ENCODE assay signal across 8 cellular contexts in the genomic region with DNA sequence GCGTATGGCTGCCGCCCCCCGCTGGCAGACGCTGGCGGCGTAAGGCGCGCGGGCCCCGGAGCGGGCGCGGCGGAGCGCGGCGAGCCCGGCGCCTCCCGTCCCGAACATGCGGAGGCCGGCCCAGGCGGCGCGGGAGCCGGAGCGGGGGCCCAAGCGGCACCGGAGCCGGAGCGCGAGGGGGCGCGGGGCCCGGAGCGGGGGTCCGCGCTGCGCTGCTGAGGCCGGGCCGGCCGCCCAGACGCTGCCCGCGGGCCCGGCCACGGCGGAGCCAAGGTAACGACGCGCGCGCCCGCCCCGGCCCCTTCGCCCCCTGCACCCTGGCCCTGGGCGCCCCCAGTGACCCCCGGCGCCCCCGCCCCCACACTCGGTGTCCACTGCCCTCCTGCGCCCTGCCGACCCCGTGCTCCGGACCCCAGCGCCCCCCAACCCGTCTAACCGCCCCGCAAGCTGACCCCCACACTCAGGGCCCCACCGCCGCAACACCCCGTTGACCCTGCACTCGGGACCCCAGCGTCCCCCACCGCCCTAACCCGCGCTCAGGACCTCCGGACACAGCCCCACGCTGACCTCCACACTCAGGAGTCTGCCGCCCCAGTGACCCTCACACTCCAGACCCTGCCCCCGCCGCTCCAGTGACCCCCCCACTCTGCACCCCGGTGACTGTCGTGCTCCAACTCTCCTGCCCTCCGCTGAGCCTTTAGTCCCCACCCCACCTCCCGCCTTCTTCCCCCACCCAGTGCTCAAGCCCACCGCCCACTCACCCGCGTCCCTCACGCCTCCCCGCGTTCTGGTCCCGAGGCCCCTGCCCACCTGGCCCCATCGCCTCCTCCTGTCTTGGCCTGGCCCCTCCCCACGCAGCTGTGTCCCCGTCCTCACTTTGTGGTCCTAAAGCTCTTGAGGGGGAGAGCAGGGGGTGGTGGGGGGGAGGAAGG. TPM values are rescaled to one million over a fixed set of nuclear protein-coding genes. Genes with fewer than 3 reads are reported as not detected.
A peak's percentile ranks its signal among the peaks of the same experiment; 100 is the strongest.
DNase-seq lines count a peak whose midpoint lies in the region; ATAC-seq, FAIRE-seq and TF ChIP-seq lines count a peak whose summit lies in the region.

TSS of gene CSNK1G2 (plus strand) at position 27 of the 932 bp plus-strand sequence. CDS start 28,601 bp downstream, outside the sequence.

- H3K27me3 ChIP-seq in BE2C = no peaks in the 10 kb centered on the region
- H3K27me3 ChIP-seq in SJCRH30 = no peaks in the 10 kb centered on the region
- H3K27me3 ChIP-seq in muscle layer of duodenum (ENCODE audit: low read depth, low read length) = no peaks in the 10 kb centered on the region

- H3K9me3 ChIP-seq in BE2C (no peaks in the 10 kb centered on the region), SJCRH30 (replicated peaks) (no peaks in the 10 kb centered on the region), muscle layer of duodenum (ENCODE audit: control insufficient read depth in 1 of 2, low read length in 2 of 2) (no peaks in the 10 kb centered on the region)

- H3K27me3 Mint-ChIP-seq in effector memory CD8-positive, alpha-beta T cell = no peaks in the 10 kb centered on the region

- peak within 1 kb of the TSS; percentile 98 for H3K27ac Mint-ChIP-seq in effector memory CD8-positive, alpha-beta T cell

- peaks cover 43% of the 10 kb centered on the region for H3K36me3 Mint-ChIP-seq in effector memory CD8-positive, alpha-beta T cell (ENCODE audit: insufficient read depth)

- peaks cover 25 to 32% of the 10 kb centered on the region in 2 donors for H3K4me1 Mint-ChIP-seq in effector memory CD8-positive, alpha-beta T cell (ENCODE audit: low read depth in 2 of 2)

- no peak for TF ChIP-seq CTCF in BE2C (IDR thresholded peaks at IDR 0.05; ENCODE audit: low read depth, low read length)

- H3K9me3 Mint-ChIP-seq in effector memory CD8-positive, alpha-beta T cell = no peaks in the 10 kb centered on the region

- H3K27ac ChIP-seq in SJCRH30 (peak within 1 kb of the TSS; percentile 88), muscle layer of duodenum (ENCODE audit: low read length) (peak within 1 kb of the TSS; percentile 94)

- peak within 1 kb of the TSS; percentile 90 for H3K4me3 ChIP-seq in BE2C (ENCODE audit: low read depth, low read length)
- peak within 1 kb of the TSS; percentile 70 for H3K4me3 ChIP-seq in SJCRH30
- peak within 1 kb of the TSS; percentile 79 to 83 for H3K4me3 ChIP-seq in muscle layer of duodenum (ENCODE audit: low read depth in 1 of 2, low read length in 2 of 2)

- no peak for FAIRE-seq in RCC 7860 (lab: Jason Lieb, UNC)

- ATAC-seq in GM21619 (IDR thresholded peaks at IDR 0.05; ENCODE audit: unreplicated experiment) (peak; percentile 39), HG02840 (IDR thresholded peaks at IDR 0.05; ENCODE audit: low FRiP score, unreplicated experiment) (no peak)
- peak; percentile 33 for ATAC-seq in effector memory CD8-positive, alpha-beta T cell (replicated peaks)

- H3K36me3 ChIP-seq in BE2C (no peaks in the 10 kb centered on the region; the same call in 1 of the 2 replicates), SJCRH30 (no peaks in the 10 kb centered on the region), muscle layer of duodenum (ENCODE audit: control insufficient read depth in 1 of 2, insufficient read depth in 2 of 2, low read length in 2 of 2) (peaks cover 0 to 8% of the 10 kb centered on the region in 2 donors)

- no peak for DNase-seq in BE2C
- DNase-seq in SJCRH30 = no peak
- DNase-seq in effector memory CD8-positive, alpha-beta T cell = peak in 1 of 3 experiments; percentile 14
- DNase-seq in RCC 7860 (ENCODE audit: low spot score) = no peak
- DNase-seq in RKO (ENCODE audit: low spot score) = no peak

- H3K4me3 Mint-ChIP-seq in effector memory CD8-positive, alpha-beta T cell = peak within 1 kb of the TSS; percentile 88 to 96

- H3K4me1 ChIP-seq in BE2C = 0 out of 2 replicates have a peak, but pooled peaks cover 2% of the 10 kb centered on the region
- peaks cover 27% of the 10 kb centered on the region for H3K4me1 ChIP-seq in SJCRH30
- H3K4me1 ChIP-seq in muscle layer of duodenum (ENCODE audit: control insufficient read depth in 1 of 2, insufficient read depth in 2 of 2, low read length in 2 of 2) = peaks cover 10 to 32% of the 10 kb centered on the region in 2 donors

RNA-seq across cellular contexts. Expression of gene CSNK1G2, which starts in this region (rescaled TPM):
- 219 TPM for polyA plus RNA-seq in BE2C (2012; ENCODE audit: insufficient read depth, insufficient read length, low read depth)
- 72.8 and 78.0 TPM in 2 replicates for total RNA-seq in SJCRH30 (2014; rRNA removed; shearing (Covaris generic))
